In genomic region chr5:84088996-84089395, GRCh38 we compare ENCODE assay signal across 9 cellular contexts.
DNase-seq lines count a peak whose midpoint lies in the region; ATAC-seq and TF ChIP-seq lines count a peak whose summit lies in the region.
"Had no signal": no experiment of that assay in that cellular context is flagged by ENCODE, and none has a peak within 500 bp of the region (broad histone marks: within the 10 kb centered on the region; RNA-seq: fewer than 3 reads in every experiment).

No MANE protein-coding gene starts in this region.

- peak; percentile 69 for TF ChIP-seq CTCF in 22Rv1 (IDR thresholded peaks at IDR 0.05)
- peak; percentile 26; the same call in 1 of the 2 replicates for TF ChIP-seq CTCF in GM12875 (IDR thresholded peaks at IDR 0.05; ENCODE audit: borderline replicate concordance, insufficient read depth, low read depth, low read length)
- TF ChIP-seq CTCF in natural killer cell (IDR thresholded peaks at IDR 0.05): no peak

- peak; percentile 58 for ATAC-seq in esophagus mucosa
- ATAC-seq in GM19455 (IDR thresholded peaks at IDR 0.05; ENCODE audit: unreplicated experiment): no peak
- no peak for ATAC-seq in natural killer cell

- H3K4me3 ChIP-seq in GM12875 (ENCODE audit: low read depth, low read length): no peak overlapping the region

- H3K36me3 Mint-ChIP-seq in activated T-helper 2 cell treated with anti-CD3 and anti-CD28 coated beads, Interferon-gamma antibody, Interleukin-2, Interleukin-4, amounts not matched to agents 10 μg/mL and 5 μg/mL and 100 μg/mL, durations not matched to agents 14 hours and 24 hours and 36 hours (ENCODE audit: low read depth): no peaks in the 10 kb centered on the region
- no peaks in the 10 kb centered on the region for H3K36me3 Mint-ChIP-seq in natural killer cell
- H3K36me3 Mint-ChIP-seq: immature natural killer cell had no signal

- no peaks in the 10 kb centered on the region for H3K27me3 Mint-ChIP-seq in activated T-helper 2 cell treated with anti-CD3 and anti-CD28 coated beads, Interferon-gamma antibody, Interleukin-2, Interleukin-4, amounts not matched to agents 10 μg/mL and 5 μg/mL and 100 μg/mL, durations not matched to agents 14 hours and 24 hours and 36 hours (ENCODE audit: low read depth)
- no peaks in the 10 kb centered on the region for H3K27me3 Mint-ChIP-seq in natural killer cell (ENCODE audit: low read depth in 2 of 2)

- H3K9me3 Mint-ChIP-seq in activated T-helper 2 cell treated with anti-CD3 and anti-CD28 coated beads, Interferon-gamma antibody, Interleukin-2, Interleukin-4, amounts not matched to agents 10 μg/mL and 5 μg/mL and 100 μg/mL, durations not matched to agents 14 hours and 24 hours and 36 hours: no peaks in the 10 kb centered on the region
- peaks cover 10 to 16% of the 10 kb centered on the region in 2 donors for H3K9me3 Mint-ChIP-seq in natural killer cell

- peak; percentile 9 for DNase-seq in NCI-H526 treated with DMSO at 0.1 percent for 48 hours (lab: John Stamatoyannopoulos, UW)
- DNase-seq in activated T-helper 2 cell treated with anti-CD3 and anti-CD28 coated beads, Interferon-gamma antibody, Interleukin-2, Interleukin-4, amounts not matched to agents 10 μg/mL and 5 μg/mL and 100 μg/mL, durations not matched to agents 14 hours and 24 hours and 36 hours (ENCODE audit: low spot score): no peak
- no peak for DNase-seq in natural killer cell
- DNase-seq in activated naive CD4-positive, alpha-beta T cell (lab: John Stamatoyannopoulos, UW): no peak
- DNase-seq: immature natural killer cell had no signal

- H3K27ac Mint-ChIP-seq in activated T-helper 2 cell treated with anti-CD3 and anti-CD28 coated beads, Interferon-gamma antibody, Interleukin-2, Interleukin-4, amounts not matched to agents 10 μg/mL and 5 μg/mL and 100 μg/mL, durations not matched to agents 14 hours and 24 hours and 36 hours: no peak overlapping the region
- no peak overlapping the region for H3K27ac Mint-ChIP-seq in natural killer cell
- H3K27ac Mint-ChIP-seq: immature natural killer cell had no signal

- no peaks in the 10 kb centered on the region for H3K4me1 Mint-ChIP-seq in activated T-helper 2 cell treated with anti-CD3 and anti-CD28 coated beads, Interferon-gamma antibody, Interleukin-2, Interleukin-4, amounts not matched to agents 10 μg/mL and 5 μg/mL and 100 μg/mL, durations not matched to agents 14 hours and 24 hours and 36 hours (ENCODE audit: low read depth)
- no peaks in the 10 kb centered on the region for H3K4me1 Mint-ChIP-seq in natural killer cell
- H3K4me1 Mint-ChIP-seq: immature natural killer cell had no signal

- intact Hi-C loops in activated T-helper 2 cell treated with anti-CD3 and anti-CD28 coated beads, Interferon-gamma antibody, Interleukin-2, Interleukin-4, amounts not matched to agents 10 μg/mL and 5 μg/mL and 100 μg/mL, durations not matched to agents 14 hours and 24 hours and 36 hours (cut with micrococcal nuclease): no loop called here
- intact Hi-C loops in natural killer cell (cut with micrococcal nuclease): no loop called here

- no peak overlapping the region for H3K4me3 Mint-ChIP-seq in activated T-helper 2 cell treated with anti-CD3 and anti-CD28 coated beads, Interferon-gamma antibody, Interleukin-2, Interleukin-4, amounts not matched to agents 10 μg/mL and 5 μg/mL and 100 μg/mL, durations not matched to agents 14 hours and 24 hours and 36 hours (ENCODE audit: low read depth)
- no peak overlapping the region for H3K4me3 Mint-ChIP-seq in natural killer cell
- H3K4me3 Mint-ChIP-seq: immature natural killer cell had no signal

- no peak overlapping the region for H3K27ac ChIP-seq in 22Rv1
